8 cellular contexts compared by ENCODE assay signal in the genomic region with DNA sequence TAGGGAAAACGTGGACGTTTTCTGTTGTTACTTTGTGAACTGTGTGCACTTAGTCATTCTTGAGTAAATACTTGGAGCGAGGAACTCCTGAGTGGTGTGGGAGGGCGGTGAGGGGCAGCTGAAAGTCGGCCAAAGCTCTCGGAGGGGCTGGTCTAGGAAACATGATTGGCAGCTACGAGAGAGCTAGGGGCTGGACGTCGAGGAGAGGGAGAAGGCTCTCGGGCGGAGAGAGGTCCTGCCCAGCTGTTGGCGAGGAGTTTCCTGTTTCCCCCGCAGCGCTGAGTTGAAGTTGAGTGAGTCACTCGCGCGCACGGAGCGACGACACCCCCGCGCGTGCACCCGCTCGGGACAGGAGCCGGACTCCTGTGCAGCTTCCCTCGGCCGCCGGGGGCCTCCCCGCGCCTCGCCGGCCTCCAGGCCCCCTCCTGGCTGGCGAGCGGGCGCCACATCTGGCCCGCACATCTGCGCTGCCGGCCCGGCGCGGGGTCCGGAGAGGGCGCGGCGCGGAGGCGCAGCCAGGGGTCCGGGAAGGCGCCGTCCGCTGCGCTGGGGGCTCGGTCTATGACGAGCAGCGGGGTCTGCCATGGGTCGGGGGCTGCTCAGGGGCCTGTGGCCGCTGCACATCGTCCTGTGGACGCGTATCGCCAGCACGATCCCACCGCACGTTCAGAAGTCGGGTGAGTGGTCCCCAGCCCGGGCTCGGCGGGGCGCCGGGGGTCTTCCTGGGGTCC. TPM values are rescaled to one million over a fixed set of nuclear protein-coding genes. Genes with fewer than 3 reads are reported as not detected.
DNase-seq lines count a peak whose midpoint lies in the region; ATAC-seq and TF ChIP-seq lines count a peak whose summit lies in the region.

A gene (plus strand): TSS at position 301 of the 731 bp plus-strand sequence. CDS start 283 bp downstream, at position 584.

- peak within 1 kb of the TSS; percentile 80 for H3K9ac ChIP-seq in HUES6 (ENCODE audit: low read length)

- ATAC-seq in GM21447 (IDR thresholded peaks at IDR 0.05; ENCODE audit: unreplicated experiment): peak; percentile 78

- H3K4me1 ChIP-seq in HUES6 (ENCODE audit: control insufficient read depth, insufficient read depth, low read length): peaks cover 19% of the 10 kb centered on the region
- peaks cover 24% of the 10 kb centered on the region for H3K4me1 ChIP-seq in osteoblast (ENCODE audit: insufficient read depth, low read length)
- no peaks in the 10 kb centered on the region for H3K4me1 ChIP-seq in testis

- no peaks in the 10 kb centered on the region for H3K36me3 ChIP-seq in HUES6 (ENCODE audit: control insufficient read depth, insufficient read depth, low read length)
- no peaks in the 10 kb centered on the region for H3K36me3 ChIP-seq in osteoblast (ENCODE audit: insufficient read depth, low read length)
- no peaks in the 10 kb centered on the region for H3K36me3 ChIP-seq in testis (ENCODE audit: low read depth, missing control alignments)

- peak within 1 kb of the TSS; percentile 99 for H3K4me3 Mint-ChIP-seq in activated naive CD4-positive, alpha-beta T cell treated with anti-CD3 and anti-CD28 coated beads, Interleukin-2, amount 50 U/mL, for 24 hours

- peaks cover 54% of the 10 kb centered on the region for H3K79me2 ChIP-seq in osteoblast (ENCODE audit: insufficient read depth, low read length)

- H3K27me3 ChIP-seq in HUES6 (ENCODE audit: control insufficient read depth, insufficient read depth, low read length) (peaks cover 12% of the 10 kb centered on the region), osteoblast (ENCODE audit: insufficient read depth, low read length) (no peaks in the 10 kb centered on the region), testis (no peaks in the 10 kb centered on the region)

- H3K9me3 ChIP-seq in HUES6 (ENCODE audit: control insufficient read depth, insufficient read depth, low read depth, low read length): no peaks in the 10 kb centered on the region
- no peaks in the 10 kb centered on the region for H3K9me3 ChIP-seq in osteoblast (ENCODE audit: low read depth, low read length)
- H3K9me3 ChIP-seq in testis: no peaks in the 10 kb centered on the region

- peaks cover 27% of the 10 kb centered on the region for H3K36me3 Mint-ChIP-seq in activated naive CD4-positive, alpha-beta T cell treated with anti-CD3 and anti-CD28 coated beads, Interleukin-2, amount 50 U/mL, for 24 hours

- H3K4me1 Mint-ChIP-seq in activated naive CD4-positive, alpha-beta T cell treated with anti-CD3 and anti-CD28 coated beads, Interleukin-2, amount 50 U/mL, for 24 hours: peaks cover 60% of the 10 kb centered on the region

- H3K4me2 ChIP-seq in osteoblast (ENCODE audit: insufficient read depth, low read length): peak within 1 kb of the TSS; percentile 90

- 0% methylated on average over 23 to 42 of the region's 71 CpGs for WGBS in testis, 2 donors

- no peaks in the 10 kb centered on the region for H3K27me3 Mint-ChIP-seq in activated naive CD4-positive, alpha-beta T cell treated with anti-CD3 and anti-CD28 coated beads, Interleukin-2, amount 50 U/mL, for 24 hours

- peak within 1 kb of the TSS; percentile 61; the same call in 1 of the 2 replicates for H3K27ac ChIP-seq in HUES6 (ENCODE audit: low read depth, low read length)
- H3K27ac ChIP-seq in osteoblast (ENCODE audit: low read depth, low read length): peak within 1 kb of the TSS; percentile 83
- peak within 1 kb of the TSS; percentile 92 to 93 for H3K27ac ChIP-seq in testis

- H3K27ac Mint-ChIP-seq in activated naive CD4-positive, alpha-beta T cell treated with anti-CD3 and anti-CD28 coated beads, Interleukin-2, amount 50 U/mL, for 24 hours: peak within 1 kb of the TSS; percentile 99

- peak within 1 kb of the TSS; percentile 83 for H2AFZ ChIP-seq in osteoblast (ENCODE audit: low read length)

- intact Hi-C loops in testis (cut with DNase I; ENCODE audit: low total_unique reads): no loop called here

- TF ChIP-seq POLR2A in testis (IDR thresholded peaks at IDR 0.05): no peak

- H4K20me1 ChIP-seq in osteoblast (ENCODE audit: insufficient read depth, low read length): peaks cover 16% of the 10 kb centered on the region

- TF ChIP-seq CTCF in osteoblast (IDR thresholded peaks at IDR 0.05; ENCODE audit: extremely low read depth, low read depth, low read length): no peak
- TF ChIP-seq CTCF in testis (IDR thresholded peaks at IDR 0.05): peak in 2 of 3 experiments; percentile 17 to 20

- no peaks in the 10 kb centered on the region for H3K9me3 Mint-ChIP-seq in activated naive CD4-positive, alpha-beta T cell treated with anti-CD3 and anti-CD28 coated beads, Interleukin-2, amount 50 U/mL, for 24 hours

- DNase-seq in DMS 273 treated with DMSO at 0.1 percent for 48 hours (lab: John Stamatoyannopoulos, UW) (peak; percentile 29), SKM-1 (lab: John Stamatoyannopoulos, UW; ENCODE audit: unreplicated experiment) (peak; percentile 82), glomerular visceral epithelial cell (ENCODE audit: extremely low spot score) (peak; percentile 98), osteoblast (ENCODE audit: insufficient read length, low spot score, missing footprints) (peak; percentile 98), testis (peak; percentile 89)

- H3K4me3 ChIP-seq in HUES6 (ENCODE audit: low read depth, low read length) (peak within 1 kb of the TSS; percentile 85), osteoblast (ENCODE audit: insufficient read depth, low read length) (peak within 1 kb of the TSS; percentile 94), testis (peak within 1 kb of the TSS; percentile 83 to 98)

RNA-seq across cellular contexts. Expression of the gene that starts here (rescaled TPM):
- 118 and 162 TPM in 2 replicates for total RNA-seq in osteoblast
- 10 to 100 TPM; 18.7 to 26.1 TPM for total RNA-seq in testis
- polyA plus RNA-seq in testis (ENCODE audit: insufficient read depth, low read depth, low replicate concordance): 35.3 TPM

Comparison
In these comparisons a context has a peak if more than half of its experiments do, and no peak if none do; other contexts are left out.
1. Peak in every context shown above with its lines: DNase-seq, ATAC-seq, H3K4me3 ChIP-seq and H3K27ac ChIP-seq.
2. DNase-seq: peak in every context shown above with its lines; median percentile 98 in glomerular visceral epithelial cell; 98 in osteoblast; 89 in testis; 82 in SKM-1; 29 in DMS 273 treated with DMSO at 0.1 percent for 48 hours.